Comparison of ENCODE assay signal across 1 cellular context in genomic region chr7:129100827-129101166, GRCh38.
TF ChIP-seq lines count a peak whose summit lies in the region.

No MANE protein-coding gene starts in this region.

TF ChIP-seq in WTC11, 78 proteins besides CTCF, POLR2A, EP300 and RAD21 (continued from another document):
- no peak for TF ChIP-seq E2F5 (CRISPR knock-in tag; IDR thresholded peaks at IDR 0.05)
- TF ChIP-seq ZNF281 (CRISPR knock-in tag; IDR thresholded peaks at IDR 0.05) = no peak
- TF ChIP-seq IRF1 (CRISPR knock-in tag; IDR thresholded peaks at IDR 0.05) = no peak
- TF ChIP-seq ARID4B (CRISPR knock-in tag; IDR thresholded peaks at IDR 0.05; ENCODE audit: borderline replicate concordance) = no peak
- no peak for TF ChIP-seq PRDM15 (CRISPR knock-in tag; IDR thresholded peaks at IDR 0.05)
- TF ChIP-seq IRF2 (CRISPR knock-in tag; IDR thresholded peaks at IDR 0.05; ENCODE audit: borderline replicate concordance, low read depth) = no peak
- TF ChIP-seq NFYB (CRISPR knock-in tag; conservative IDR thresholded peaks at IDR 0.05; ENCODE audit: low read depth) = no peak
- no peak for TF ChIP-seq CDX4 (CRISPR knock-in tag; IDR thresholded peaks at IDR 0.05; ENCODE audit: borderline replicate concordance)
- TF ChIP-seq ZNF232 (CRISPR knock-in tag; IDR thresholded peaks at IDR 0.05) = no peak
